ENCODE assay signal across 17 cellular contexts in genomic region chr2:15750822-15751221, GRCh38.
"Had no signal": no experiment of that assay in that cellular context is flagged by ENCODE, and none has a peak within 500 bp of the region (broad histone marks: within the 10 kb centered on the region; RNA-seq: fewer than 3 reads in every experiment).

No MANE protein-coding gene starts in this region.

- H3K4me3 ChIP-seq: heart left ventricle, left ventricle myocardium inferior, mucosa of descending colon, neural progenitor cell, pancreas, prostate gland, right lobe of liver, tibial nerve had no signal

- H3K9me3 ChIP-seq: left ventricle myocardium inferior, mucosa of descending colon, pancreas, prostate gland, right lobe of liver had no signal

- H3K27ac ChIP-seq: neural progenitor cell, pancreas, prostate gland, right lobe of liver, tibial nerve had no signal

- H3K4me3 Mint-ChIP-seq: central memory CD8-positive, alpha-beta T cell; dendritic cell treated with granulocyte-macrophage colony-stimulating factor and Interleukin-4, amounts not matched to agents 40 ng/mL and 50 ng/mL, for 4 days; naive thymus-derived CD8-positive, alpha-beta T cell; neural progenitor cell; stimulated activated effector memory CD8-positive, alpha-beta T cell treated with anti-CD3 and anti-CD28 coated beads, Interleukin-12 subunit alpha, Interleukin-12 subunit beta, amount 100 ng/mL, for 72 hours had no signal

- H3K4me1 Mint-ChIP-seq: central memory CD8-positive, alpha-beta T cell; naive thymus-derived CD8-positive, alpha-beta T cell; stimulated activated effector memory CD8-positive, alpha-beta T cell treated with anti-CD3 and anti-CD28 coated beads, Interleukin-12 subunit alpha, Interleukin-12 subunit beta, amount 100 ng/mL, for 72 hours had no signal

- H3K9me3 Mint-ChIP-seq: central memory CD8-positive, alpha-beta T cell; dendritic cell treated with granulocyte-macrophage colony-stimulating factor and Interleukin-4, amounts not matched to agents 40 ng/mL and 50 ng/mL, for 4 days had no signal

- H3K27me3 ChIP-seq: heart left ventricle, neural progenitor cell, pancreas, right lobe of liver, tibial nerve had no signal

- H3K27ac Mint-ChIP-seq: dendritic cell treated with granulocyte-macrophage colony-stimulating factor and Interleukin-4, amounts not matched to agents 40 ng/mL and 50 ng/mL, for 4 days; naive thymus-derived CD8-positive, alpha-beta T cell; neural progenitor cell; stimulated activated effector memory CD8-positive, alpha-beta T cell treated with anti-CD3 and anti-CD28 coated beads, Interleukin-12 subunit alpha, Interleukin-12 subunit beta, amount 100 ng/mL, for 72 hours had no signal

- H3K36me3 Mint-ChIP-seq: naive thymus-derived CD8-positive, alpha-beta T cell; neural progenitor cell; stimulated activated effector memory CD8-positive, alpha-beta T cell treated with anti-CD3 and anti-CD28 coated beads, Interleukin-12 subunit alpha, Interleukin-12 subunit beta, amount 100 ng/mL, for 72 hours had no signal

- ATAC-seq: mucosa of descending colon; naive thymus-derived CD8-positive, alpha-beta T cell; pancreas; stimulated activated effector memory CD8-positive, alpha-beta T cell treated with anti-CD3 and anti-CD28 coated beads, Interleukin-12 subunit alpha, Interleukin-12 subunit beta, amount 100 ng/mL, for 72 hours; stimulated activated naive CD8-positive, alpha-beta T cell treated with anti-CD3 and anti-CD28 coated beads, Interleukin-15, Interleukin-2, amounts not matched to agents 100 U/mL and 50 U/mL, for 24 hours had no signal

- H3K36me3 ChIP-seq: heart left ventricle, left ventricle myocardium inferior, neural progenitor cell, pancreas, prostate gland, right lobe of liver, tibial nerve had no signal

- DNase-seq: hypothalamus; left ventricle myocardium inferior; mucosa of descending colon; naive thymus-derived CD8-positive, alpha-beta T cell; occipital lobe; pancreas; right lobe of liver; stimulated activated CD4-positive, alpha-beta T cell treated with anti-CD3 and anti-CD28 coated beads, Interleukin-4, amount 100 ng/mL, for 1 hour; stimulated activated CD8-positive, alpha-beta memory T cell treated with anti-CD3 and anti-CD28 coated beads, Interleukin-4, amount 100 ng/mL, for 48 hours; stimulated activated naive CD8-positive, alpha-beta T cell treated with anti-CD3 and anti-CD28 coated beads, Interleukin-15, Interleukin-2, amounts not matched to agents 100 U/mL and 50 U/mL, for 24 hours had no signal

- H3K27me3 Mint-ChIP-seq: dendritic cell treated with granulocyte-macrophage colony-stimulating factor and Interleukin-4, amounts not matched to agents 40 ng/mL and 50 ng/mL, for 4 days had no signal

- H3K9ac ChIP-seq: neural progenitor cell had no signal

- H3K4me1 ChIP-seq: pancreas, prostate gland, right lobe of liver had no signal
